Comparison of ENCODE assay signal across 19 cellular contexts in genomic region chr5:57211039-57211438, GRCh38. TPM values are rescaled to one million over a fixed set of nuclear protein-coding genes. Genes with fewer than 3 reads are reported as not detected.
DNase-seq lines count a peak whose midpoint lies in the region; ATAC-seq lines count a peak whose summit lies in the region.
"Had no signal": no experiment of that assay in that cellular context is flagged by ENCODE, and none has a peak within 500 bp of the region (broad histone marks: within the 10 kb centered on the region; RNA-seq: fewer than 3 reads in every experiment).

No MANE protein-coding gene starts in this region.

- peak overlapping the region; percentile 62 for H3K27ac Mint-ChIP-seq in activated CD4-positive, alpha-beta T cell treated with anti-CD3 and anti-CD28 coated beads, Interleukin-2, amount 10 ng/mL, durations not matched to agents 24 days and 14 days
- peak overlapping the region; percentile 38 for H3K27ac Mint-ChIP-seq in stimulated activated naive CD8-positive, alpha-beta T cell treated with anti-CD3 and anti-CD28 coated beads, Interleukin-15, Interleukin-2, amounts not matched to agents 100 ng/mL and 50 ng/mL, for 24 hours
- peak overlapping the region in 1 of 2 donors; percentile 82 for H3K27ac Mint-ChIP-seq in stimulated activated naive CD8-positive, alpha-beta T cell treated with anti-CD3 and anti-CD28 coated beads, Interleukin-15, amount 100 ng/mL, for 72 hours
- peak overlapping the region; percentile 89 for H3K27ac Mint-ChIP-seq in memory B cell

- ATAC-seq in stimulated activated naive CD8-positive, alpha-beta T cell treated with anti-CD3 and anti-CD28 coated beads, Interleukin-15, amount 100 ng/mL, for 72 hours = no peak
- ATAC-seq in memory B cell (ENCODE audit: low read depth) (no peak), GM21619 (IDR thresholded peaks at IDR 0.05; ENCODE audit: unreplicated experiment) (no peak)
- ATAC-seq: A549, PC-3 had no signal

- peak; percentile 51 for DNase-seq in activated CD4-positive, alpha-beta T cell treated with anti-CD3 and anti-CD28 coated beads, Interleukin-2, amount 10 ng/mL, durations not matched to agents 24 days and 14 days
- no peak for DNase-seq in activated CD4-positive, alpha-beta T cell treated with anti-CD3 and anti-CD28 coated beads for 48 hours
- DNase-seq in stimulated activated naive CD8-positive, alpha-beta T cell treated with anti-CD3 and anti-CD28 coated beads, Interleukin-15, amount 100 ng/mL, for 72 hours = no peak
- DNase-seq in memory B cell (ENCODE audit: low spot score in 2 of 2) = no peak
- DNase-seq in mesenteric fat pad (ENCODE audit: low spot score) = no peak
- DNase-seq in posterior vena cava (ENCODE audit: low spot score) = no peak
- DNase-seq: activated naive CD4-positive, alpha-beta T cell treated with Interleukin-2 at 50 U/mL for 16 hours; DMS153; GDM1; HCEC 1CT; naive B cell; NCI-H1694; NCI-H774; PC-3; posterior cingulate gyrus; stimulated activated CD4-positive, alpha-beta T cell treated with anti-CD3 and anti-CD28 coated beads, Interleukin-2, amount 100 ng/mL, for 48 hours had no signal

- peaks cover 51% of the 10 kb centered on the region for H3K4me1 Mint-ChIP-seq in activated CD4-positive, alpha-beta T cell treated with anti-CD3 and anti-CD28 coated beads, Interleukin-2, amount 10 ng/mL, durations not matched to agents 24 days and 14 days
- H3K4me1 Mint-ChIP-seq in stimulated activated naive CD8-positive, alpha-beta T cell treated with anti-CD3 and anti-CD28 coated beads, Interleukin-15, Interleukin-2, amounts not matched to agents 100 ng/mL and 50 ng/mL, for 24 hours (ENCODE audit: low read depth) = peaks cover 77% of the 10 kb centered on the region
- peaks cover 74% of the 10 kb centered on the region for H3K4me1 Mint-ChIP-seq in stimulated activated naive CD8-positive, alpha-beta T cell treated with anti-CD3 and anti-CD28 coated beads, Interleukin-15, amount 100 ng/mL, for 72 hours
- peaks cover 40% of the 10 kb centered on the region for H3K4me1 Mint-ChIP-seq in memory B cell

- no peaks in the 10 kb centered on the region for H3K9me3 Mint-ChIP-seq in activated CD4-positive, alpha-beta T cell treated with anti-CD3 and anti-CD28 coated beads, Interleukin-2, amount 10 ng/mL, durations not matched to agents 24 days and 14 days
- H3K9me3 Mint-ChIP-seq in stimulated activated naive CD8-positive, alpha-beta T cell treated with anti-CD3 and anti-CD28 coated beads, Interleukin-15, Interleukin-2, amounts not matched to agents 100 ng/mL and 50 ng/mL, for 24 hours = no peaks in the 10 kb centered on the region
- no peaks in the 10 kb centered on the region for H3K9me3 Mint-ChIP-seq in stimulated activated naive CD8-positive, alpha-beta T cell treated with anti-CD3 and anti-CD28 coated beads, Interleukin-15, amount 100 ng/mL, for 72 hours
- H3K9me3 Mint-ChIP-seq in memory B cell = no peaks in the 10 kb centered on the region
- H3K9me3 Mint-ChIP-seq: naive B cell had no signal

- H3K4me3 Mint-ChIP-seq in activated CD4-positive, alpha-beta T cell treated with anti-CD3 and anti-CD28 coated beads, Interleukin-2, amount 10 ng/mL, durations not matched to agents 24 days and 14 days = no peak overlapping the region
- no peak overlapping the region for H3K4me3 Mint-ChIP-seq in stimulated activated naive CD8-positive, alpha-beta T cell treated with anti-CD3 and anti-CD28 coated beads, Interleukin-15, Interleukin-2, amounts not matched to agents 100 ng/mL and 50 ng/mL, for 24 hours
- no peak overlapping the region for H3K4me3 Mint-ChIP-seq in stimulated activated naive CD8-positive, alpha-beta T cell treated with anti-CD3 and anti-CD28 coated beads, Interleukin-15, amount 100 ng/mL, for 72 hours
- no peak overlapping the region for H3K4me3 Mint-ChIP-seq in memory B cell

- intact Hi-C loops in activated CD4-positive, alpha-beta T cell treated with anti-CD3 and anti-CD28 coated beads, Interleukin-2, amount 10 ng/mL, durations not matched to agents 24 days and 14 days (cut with micrococcal nuclease) = no loop called here
- intact Hi-C loops in posterior vena cava (cut with DNase I) = no loop called here

- H3K36me3 Mint-ChIP-seq in activated CD4-positive, alpha-beta T cell treated with anti-CD3 and anti-CD28 coated beads, Interleukin-2, amount 10 ng/mL, durations not matched to agents 24 days and 14 days (ENCODE audit: low read depth) = peaks cover 47% of the 10 kb centered on the region
- H3K36me3 Mint-ChIP-seq in stimulated activated naive CD8-positive, alpha-beta T cell treated with anti-CD3 and anti-CD28 coated beads, Interleukin-15, Interleukin-2, amounts not matched to agents 100 ng/mL and 50 ng/mL, for 24 hours (ENCODE audit: low read depth) = peaks cover 51% of the 10 kb centered on the region
- peaks cover 17% of the 10 kb centered on the region for H3K36me3 Mint-ChIP-seq in memory B cell

- no peaks in the 10 kb centered on the region for H3K27me3 Mint-ChIP-seq in activated CD4-positive, alpha-beta T cell treated with anti-CD3 and anti-CD28 coated beads, Interleukin-2, amount 10 ng/mL, durations not matched to agents 24 days and 14 days
- H3K27me3 Mint-ChIP-seq in stimulated activated naive CD8-positive, alpha-beta T cell treated with anti-CD3 and anti-CD28 coated beads, Interleukin-15, Interleukin-2, amounts not matched to agents 100 ng/mL and 50 ng/mL, for 24 hours = no peaks in the 10 kb centered on the region
- no peaks in the 10 kb centered on the region for H3K27me3 Mint-ChIP-seq in stimulated activated naive CD8-positive, alpha-beta T cell treated with anti-CD3 and anti-CD28 coated beads, Interleukin-15, amount 100 ng/mL, for 72 hours
- H3K27me3 Mint-ChIP-seq in memory B cell = no peaks in the 10 kb centered on the region
- H3K27me3 Mint-ChIP-seq: naive B cell had no signal

RNA-seq across cellular contexts. Expression of gene GPBP1, which starts 37.2 kb away (rescaled TPM):
- total RNA-seq in activated CD4-positive, alpha-beta T cell treated with anti-CD3 and anti-CD28 coated beads, Interleukin-2, amount 10 ng/mL, durations not matched to agents 24 days and 14 days = 85.2 and 86.7 TPM in 2 replicates
- total RNA-seq in mesenteric fat pad (52.8 TPM), posterior vena cava (10 to 100 TPM; 51.2 to 51.6 TPM)
